ENCODE assay signal across 8 cellular contexts in genomic region chr1:39955547-39956539, GRCh38. TPM values are rescaled to one million over a fixed set of nuclear protein-coding genes. Genes with fewer than 3 reads are reported as not detected.
DNase-seq lines count a peak whose midpoint lies in the region; ATAC-seq and TF ChIP-seq lines count a peak whose summit lies in the region.

No MANE protein-coding gene starts in this region.

- POLR2A ChIA-PET in activated CD4-positive, alpha-beta T cell treated with anti-CD3 and anti-CD28 coated beads, Interleukin-2, amount 10 ng/mL, durations not matched to agents 7 days and 5 days (lab: Charles Lee) = interaction anchor here (0.7 kb wide), 1 partner anchor 86 kb away, joined by 3 read pairs; no protein-coding TSS in a partner anchor

- peak overlapping the region; percentile 83 to 86 for H3K9ac ChIP-seq in duodenal mucosa (ENCODE audit: low read depth in 1 of 2, low read length in 2 of 2)

- H3K4me1 Mint-ChIP-seq in activated CD4-positive, alpha-beta T cell treated with anti-CD3 and anti-CD28 coated beads, Interleukin-2, amount 10 ng/mL, durations not matched to agents 7 days and 5 days = peaks cover 34% of the 10 kb centered on the region

- ATAC-seq in Right ventricle myocardium superior (ENCODE audit: poor library complexity) (peak; percentile 28), HG03025 (IDR thresholded peaks at IDR 0.05; ENCODE audit: low FRiP score, unreplicated experiment) (peak; percentile 31), mucosa of descending colon (peak; percentile 67)

- no peak for TF ChIP-seq CTCF in mucosa of descending colon (IDR thresholded peaks at IDR 0.05)

- H3K36me3 ChIP-seq in duodenal mucosa (ENCODE audit: control insufficient read depth in 1 of 2, insufficient read depth in 2 of 2, low read length in 2 of 2) (peaks cover 5 to 8% of the 10 kb centered on the region in 2 donors), mucosa of descending colon (ENCODE audit: low read depth) (no peaks in the 10 kb centered on the region)

- no peaks in the 10 kb centered on the region for H3K36me3 Mint-ChIP-seq in activated CD4-positive, alpha-beta T cell treated with anti-CD3 and anti-CD28 coated beads, Interleukin-2, amount 10 ng/mL, durations not matched to agents 7 days and 5 days (ENCODE audit: low read depth)

- CTCF ChIA-PET in activated CD4-positive, alpha-beta T cell treated with anti-CD3 and anti-CD28 coated beads, Interleukin-2, amount 10 ng/mL, durations not matched to agents 7 days and 5 days (lab: Charles Lee) = interaction anchor here (0.9 to 1.8 kb wide), 8 partner anchors 8 to 36 kb away, joined by 3 to 10 read pairs (median 3); no protein-coding TSS in a partner anchor

- H3K4me1 ChIP-seq in duodenal mucosa (ENCODE audit: control insufficient read depth in 1 of 2, insufficient read depth in 2 of 2, low read length in 2 of 2) (peaks cover 22 to 36% of the 10 kb centered on the region in 2 donors), mucosa of descending colon (ENCODE audit: low read depth) (peaks cover 17% of the 10 kb centered on the region)

- no peaks in the 10 kb centered on the region for H3K27me3 ChIP-seq in duodenal mucosa (ENCODE audit: control insufficient read depth in 1 of 2, insufficient read depth in 2 of 2, low read length in 2 of 2)

- peak overlapping the region; percentile 80 for H3K27ac ChIP-seq in duodenal mucosa (ENCODE audit: low read depth, low read length)

- H3K9me3 ChIP-seq in duodenal mucosa (ENCODE audit: control insufficient read depth in 1 of 2, low read length in 2 of 2) = no peaks in the 10 kb centered on the region
- no peaks in the 10 kb centered on the region for H3K9me3 ChIP-seq in mucosa of descending colon

- peak overlapping the region; percentile 85 for H3K27ac Mint-ChIP-seq in activated CD4-positive, alpha-beta T cell treated with anti-CD3 and anti-CD28 coated beads, Interleukin-2, amount 10 ng/mL, durations not matched to agents 7 days and 5 days

- DNase-seq in Right ventricle myocardium superior = no peak
- no peak for DNase-seq in cardiac septum (ENCODE audit: low spot score)
- DNase-seq in NCI-H2171 treated with DMSO at 0.1 percent for 48 hours (lab: John Stamatoyannopoulos, UW) = peak; percentile 89
- peak; percentile 58 for DNase-seq in activated CD4-positive, alpha-beta T cell treated with anti-CD3 and anti-CD28 coated beads, Interleukin-2, amount 10 ng/mL, durations not matched to agents 7 days and 5 days
- DNase-seq in mucosa of descending colon = peak; percentile 59 to 73 (median 69)
- peak; percentile 70 for DNase-seq in stimulated activated naive CD4-positive, alpha-beta T cell treated with Interleukin-2 at 50 U/mL for 16 hours (lab: John Stamatoyannopoulos, UW)

- no peaks in the 10 kb centered on the region for H3K9me3 Mint-ChIP-seq in activated CD4-positive, alpha-beta T cell treated with anti-CD3 and anti-CD28 coated beads, Interleukin-2, amount 10 ng/mL, durations not matched to agents 7 days and 5 days

- intact Hi-C loops in Right ventricle myocardium superior (cut with DNase I) (no loop called here), cardiac septum (cut with DNase I) (no loop called here), mucosa of descending colon (cut with DNase I, micrococcal nuclease) (no loop called here)

- H3K4me3 ChIP-seq in duodenal mucosa (ENCODE audit: low read depth in 1 of 2, low read length in 2 of 2) = peak overlapping the region; percentile 86 to 88
- peak overlapping the region; percentile 22 for H3K4me3 ChIP-seq in mucosa of descending colon

- H3K27me3 Mint-ChIP-seq in activated CD4-positive, alpha-beta T cell treated with anti-CD3 and anti-CD28 coated beads, Interleukin-2, amount 10 ng/mL, durations not matched to agents 7 days and 5 days = peaks cover 3% of the 10 kb centered on the region

- peak overlapping the region; percentile 84 for H3K4me3 Mint-ChIP-seq in activated CD4-positive, alpha-beta T cell treated with anti-CD3 and anti-CD28 coated beads, Interleukin-2, amount 10 ng/mL, durations not matched to agents 7 days and 5 days

RNA-seq across cellular contexts. Expression of gene MFSD2A, which starts 0.9 kb away (rescaled TPM):
- total RNA-seq in Right ventricle myocardium superior (0.22 TPM), cardiac septum (1.00 TPM), mucosa of descending colon (10 to 100 TPM; 11.3 to 29.6 (median 24.4) TPM)
- 1 to 10 TPM; 2.0 to 2.8 TPM for total RNA-seq in activated CD4-positive, alpha-beta T cell treated with anti-CD3 and anti-CD28 coated beads, Interleukin-2, amount 10 ng/mL, durations not matched to agents 7 days and 5 days

RNA-seq across cellular contexts. Expression of gene MYCL, which starts 54.1 kb away (rescaled TPM):
- total RNA-seq in Right ventricle myocardium superior = 1.2 TPM
- 0.35 TPM for total RNA-seq in cardiac septum
- total RNA-seq in activated CD4-positive, alpha-beta T cell treated with anti-CD3 and anti-CD28 coated beads, Interleukin-2, amount 10 ng/mL, durations not matched to agents 7 days and 5 days = not detected
- 10 to 100 TPM in 1 of 3 donors, 1 to 10 TPM in 2; 4.2 to 17.2 (median 9.4) TPM for total RNA-seq in mucosa of descending colon

Comparison
In these comparisons a context has a peak if more than half of its experiments do, and no peak if none do; other contexts are left out.
1. DNase-seq: peak in NCI-H2171 treated with DMSO at 0.1 percent for 48 hours (single experiment), activated CD4-positive, alpha-beta T cell treated with anti-CD3 and anti-CD28 coated beads, Interleukin-2, amount 10 ng/mL, durations not matched to agents 7 days and 5 days (single experiment), mucosa of descending colon (3 of 3) and stimulated activated naive CD4-positive, alpha-beta T cell treated with Interleukin-2 at 50 U/mL for 16 hours (single experiment); none in Right ventricle myocardium superior (single experiment) and cardiac septum (single experiment).
2. Peak in every context shown above with its lines, with median percentiles within 50 percentile points of each other: ATAC-seq.